8 cellular contexts compared by ENCODE assay signal in genomic region chr9:92671323-92671722, GRCh38. TPM values are rescaled to one million over a fixed set of nuclear protein-coding genes. Genes with fewer than 3 reads are reported as not detected.
DNase-seq lines count a peak whose midpoint lies in the region; ATAC-seq and TF ChIP-seq lines count a peak whose summit lies in the region.

No MANE protein-coding gene starts in this region.

- H3K4me3 ChIP-seq in MM.1S (ENCODE audit: low read length) (0 out of 2 replicates have a peak overlapping the region, but pooled peaks have one; percentile 98), lower leg skin (ENCODE audit: low read depth, poor library complexity, severe bottlenecking) (no peak overlapping the region)

- POLR2A ChIA-PET in MCF 10A (lab: Yijun Ruan, JAX), result interaction anchor here (1.2 to 4.4 kb wide), 8 partner anchors 9 to 345 kb away, joined by 4 to 68 read pairs (median 26); partner anchors contain the start of genes BICD2, CENPP and NOL8

- no peaks in the 10 kb centered on the region; the same call in 1 of the 2 replicates for H3K36me3 ChIP-seq in MM.1S (replicated peaks; ENCODE audit: insufficient read depth, low read length)

- H3K4me1 Mint-ChIP-seq in MCF 10A (ENCODE audit: insufficient read depth, unreplicated experiment), result peaks cover 8% of the 10 kb centered on the region

- H3K4me1 ChIP-seq in MM.1S (ENCODE audit: low read length), result peaks cover 7% of the 10 kb centered on the region

- CTCF ChIA-PET in MCF 10A (lab: Yijun Ruan, JAX), result interaction anchor here (0.5 to 2.1 kb wide), 8 partner anchors 9 to 534 kb away, joined by 3 to 8 read pairs (median 4); no protein-coding TSS in a partner anchor

- TF ChIP-seq CTCF in MM.1S (IDR thresholded peaks at IDR 0.05; ENCODE audit: low read length) (no peak), MCF 10A (IDR thresholded peaks at IDR 0.05; ENCODE audit: unreplicated experiment) (no peak), lower leg skin (IDR thresholded peaks at IDR 0.05) (no peak)

- intact Hi-C loops in MCF 10A (cut with micrococcal nuclease) (loop anchor here (2.0 to 10.0 kb wide), 2 partner anchors 45 to 93 kb away; partner anchors contain the start of gene BICD2), lower leg skin (cut with DNase I; ENCODE audit: low total_unique reads) (no loop called here)

- H3K9me2 ChIP-seq in MM.1S (replicated peaks; ENCODE audit: insufficient read depth, low read length), result no peaks in the 10 kb centered on the region

- no peaks in the 10 kb centered on the region for H3K9me3 Mint-ChIP-seq in MCF 10A (ENCODE audit: unreplicated experiment)

- ATAC-seq in HG03378 (IDR thresholded peaks at IDR 0.05; ENCODE audit: unreplicated experiment), result no peak

- no TSS peak for BruUV-seq in MCF 10A (replicated peaks; lab: Mats Ljungman, UMichigan)

- 42 to 62% methylated on average over 4 of the region's 4 CpGs for WGBS in lower leg skin, 2 donors

- H3K27me3 Mint-ChIP-seq in MCF 10A (ENCODE audit: insufficient read depth, unreplicated experiment), result no peaks in the 10 kb centered on the region

- H3K27me3 ChIP-seq in MM.1S (replicated peaks; ENCODE audit: insufficient read depth, low read length), result no peaks in the 10 kb centered on the region

- no peaks in the 10 kb centered on the region for H4K20me1 ChIP-seq in MM.1S (ENCODE audit: insufficient read depth, low read length)

- H3K27ac Mint-ChIP-seq in MCF 10A (ENCODE audit: low read depth, unreplicated experiment), result peak overlapping the region; percentile 69

- H3K4me2 ChIP-seq in MM.1S (ENCODE audit: low read depth, low read length), result peak overlapping the region; percentile 88; the same call in 1 of the 2 replicates

- H2AFZ ChIP-seq in MM.1S (ENCODE audit: low read length), result no peak overlapping the region

- peaks cover 9% of the 10 kb centered on the region for H3F3A ChIP-seq in MM.1S (ENCODE audit: insufficient read depth, low read length)

- no peak for TF ChIP-seq POLR2A in lower leg skin (IDR thresholded peaks at IDR 0.05)

- H3K27ac ChIP-seq in MM.1S (ENCODE audit: low read length), result no peak overlapping the region

- peaks cover 18% of the 10 kb centered on the region for H3K36me3 Mint-ChIP-seq in MCF 10A (ENCODE audit: insufficient read depth, unreplicated experiment)

- peaks cover 46% of the 10 kb centered on the region for H3K79me2 ChIP-seq in MM.1S (ENCODE audit: low read length)

- peak; percentile 81 for DNase-seq in EH (ENCODE audit: low read depth)
- DNase-seq in MM.1S, result no peak
- peak; percentile 90 for DNase-seq in MCF 10A (ENCODE audit: unreplicated experiment)
- DNase-seq in lower leg skin (ENCODE audit: low spot score in 2 of 2), result peak; percentile 46 to 90
- DNase-seq in cerebellum (ENCODE audit: low spot score), result no peak
- no peak for DNase-seq in occipital lobe (lab: John Stamatoyannopoulos, UW)
- DNase-seq in NOMO-1 treated with dmso at 0.1 percent for 144 hours (lab: John Stamatoyannopoulos, UW; ENCODE audit: unreplicated experiment), result no peak

- no peak overlapping the region for H3K9ac ChIP-seq in MM.1S (ENCODE audit: low read length)

- no peaks in the 10 kb centered on the region for H3K9me3 ChIP-seq in MM.1S (replicated peaks; ENCODE audit: insufficient read depth, low read length)

- peak overlapping the region; percentile 74 for H3K4me3 Mint-ChIP-seq in MCF 10A (ENCODE audit: unreplicated experiment)

RNA-seq across cellular contexts. Expression of gene IPPK, which starts 1.4 kb away (rescaled TPM):
- total RNA-seq in MCF 10A (2022), result 16.3 and 16.6 TPM in 2 replicates
- total RNA-seq in lower leg skin, result 10 to 100 TPM; 49.2 to 71.5 (median 54.4) TPM
- 11.3 TPM for total RNA-seq in cerebellum
- 16.1 TPM for total RNA-seq in occipital lobe

Comparison
In these comparisons a context has a peak if more than half of its experiments do, and no peak if none do; other contexts are left out.
1. DNase-seq: peak in EH (single experiment), MCF 10A (single experiment) and lower leg skin (2 of 2); none in MM.1S (single experiment), cerebellum (single experiment), occipital lobe (single experiment) and NOMO-1 treated with dmso at 0.1 percent for 144 hours (single experiment).